1 cellular context compared by ENCODE assay signal in genomic region chr12:55996715-55997534, GRCh38.
A peak's percentile ranks its signal among the peaks of the same experiment; 100 is the strongest.
TF ChIP-seq lines count a peak whose summit lies in the region.

TSS of gene SUOX (plus strand) at chr12:55997276. CDS start at chr12:56002222, 4,946 bp downstream.

TF ChIP-seq in GM12878, 131 proteins besides CTCF, POLR2A, EP300 and RAD21 (continued from another document):
- TF ChIP-seq REST (IDR thresholded peaks at IDR 0.05; ENCODE audit: low read depth, low read length): no peak
- TF ChIP-seq CBX3 (IDR thresholded peaks at IDR 0.05; ENCODE audit: borderline replicate concordance, low read depth): no peak
- no peak for TF ChIP-seq NFIC (IDR thresholded peaks at IDR 0.05; ENCODE audit: low read depth, low read length)
- TF ChIP-seq NKRF (conservative IDR thresholded peaks at IDR 0.05): no peak; the same call in 1 of the 2 replicates
- no peak for TF ChIP-seq RBBP5 (conservative IDR thresholded peaks at IDR 0.05)
- TF ChIP-seq JUND (IDR thresholded peaks at IDR 0.05; ENCODE audit: low read depth, low read length): no peak
- peak; percentile 20; the same call in 1 of the 2 replicates for TF ChIP-seq NFYA (IDR thresholded peaks at IDR 0.05; ENCODE audit: borderline replicate concordance, low read depth, low read length)
- TF ChIP-seq GATAD2B (conservative IDR thresholded peaks at IDR 0.05; ENCODE audit: low read depth): 0 out of 2 replicates have a peak, but pooled peaks have one; percentile 20
- TF ChIP-seq RUNX3 (IDR thresholded peaks at IDR 0.05; ENCODE audit: low read length): no peak
- TF ChIP-seq FOXM1 (IDR thresholded peaks at IDR 0.05; ENCODE audit: low read depth, low read length): no peak
- no peak for TF ChIP-seq MYB (IDR thresholded peaks at IDR 0.05; ENCODE audit: borderline replicate concordance, low read depth, low read length)
- TF ChIP-seq SMC3 (IDR thresholded peaks at IDR 0.05; ENCODE audit: borderline replicate concordance, low read length): no peak
- 0 out of 2 replicates have a peak, but pooled peaks have one; percentile 0 for TF ChIP-seq NBN (IDR thresholded peaks at IDR 0.05)
- TF ChIP-seq SP1 (IDR thresholded peaks at IDR 0.05; ENCODE audit: low read depth, low read length): peak; percentile 86
- no peak for TF ChIP-seq ATF2 (IDR thresholded peaks at IDR 0.05; ENCODE audit: low read length)
- TF ChIP-seq ZNF622 (IDR thresholded peaks at IDR 0.05): no peak
- TF ChIP-seq CREM (IDR thresholded peaks at IDR 0.05; ENCODE audit: low read depth): no peak
- TF ChIP-seq CBX5 (IDR thresholded peaks at IDR 0.05; ENCODE audit: low read depth): no peak
- peak; percentile 74; the same call in 1 of the 2 replicates for TF ChIP-seq CREB1 (IDR thresholded peaks at IDR 0.05; ENCODE audit: low read depth)
- TF ChIP-seq EED (IDR thresholded peaks at IDR 0.05; ENCODE audit: low read depth): no peak
- TF ChIP-seq POLR2AphosphoS2 (IDR thresholded peaks at IDR 0.05; ENCODE audit: low read depth, low read length): peak; percentile 82; the same call in 1 of the 2 replicates
- TF ChIP-seq MEF2B (IDR thresholded peaks at IDR 0.05; ENCODE audit: partially characterized antibody, poor library complexity, severe bottlenecking): no peak
- no peak for TF ChIP-seq SRF (IDR thresholded peaks at IDR 0.05; ENCODE audit: low read depth in 2 of 2, low read length in 2 of 2)
- no peak for TF ChIP-seq USF1 (IDR thresholded peaks at IDR 0.05; ENCODE audit: borderline replicate concordance, extremely low read length, insufficient read depth, low read depth, low read length)
- TF ChIP-seq ZNF217 (IDR thresholded peaks at IDR 0.05): no peak
- peak; percentile 55; the same call in 1 of the 2 replicates for TF ChIP-seq DPF2 (IDR thresholded peaks at IDR 0.05)
- TF ChIP-seq TAF1 (IDR thresholded peaks at IDR 0.05; ENCODE audit: borderline replicate concordance, low read depth, low read length): peak; percentile 35; the same call in 1 of the 2 replicates
- peak; percentile 61; the same call in 1 of the 2 replicates for TF ChIP-seq NR2C1 (IDR thresholded peaks at IDR 0.05)
- TF ChIP-seq SREBF1 (IDR thresholded peaks at IDR 0.05; ENCODE audit: low read length): no peak
- TF ChIP-seq POU2F2 (IDR thresholded peaks at IDR 0.05; ENCODE audit: borderline replicate concordance, low read depth, low read length): peak; percentile 51
- TF ChIP-seq SUZ12 (IDR thresholded peaks at IDR 0.05; ENCODE audit: unreplicated experiment): no peak
- TF ChIP-seq SUPT20H (IDR thresholded peaks at IDR 0.05; ENCODE audit: borderline replicate concordance, control insufficient read depth, low read depth, low read length): no peak
- TF ChIP-seq NR2C2 (IDR thresholded peaks at IDR 0.05; ENCODE audit: borderline replicate concordance, control insufficient read depth, insufficient read length, low read depth): no peak
- peak; percentile 76 for TF ChIP-seq HDGF (IDR thresholded peaks at IDR 0.05)
- no peak for TF ChIP-seq ASH2L (IDR thresholded peaks at IDR 0.05; ENCODE audit: borderline replicate concordance, low read depth)
- 0 out of 2 replicates have a peak, but pooled peaks have one; percentile 15 for TF ChIP-seq MLLT1 (IDR thresholded peaks at IDR 0.05)
- TF ChIP-seq SIN3A (IDR thresholded peaks at IDR 0.05; ENCODE audit: low read depth, low read length): 0 out of 2 replicates have a peak, but pooled peaks have one; percentile 34
- no peak for TF ChIP-seq RCOR1 (conservative IDR thresholded peaks at IDR 0.05; ENCODE audit: low read depth, low read length)
